8 cellular contexts compared by ENCODE assay signal in genomic region chr1:223712856-223713494, GRCh38. TPM values are rescaled to one million over a fixed set of nuclear protein-coding genes. Genes with fewer than 3 reads are reported as not detected.
DNase-seq lines count a peak whose midpoint lies in the region; ATAC-seq and TF ChIP-seq lines count a peak whose summit lies in the region.

No MANE protein-coding gene starts in this region.

- H3F3A ChIP-seq in smooth muscle cell (ENCODE audit: low read depth) = peaks cover 25% of the 10 kb centered on the region

- H3K4me2 ChIP-seq in smooth muscle cell = peak overlapping the region; percentile 93

- no peak overlapping the region for H2AFZ ChIP-seq in smooth muscle cell (ENCODE audit: low read depth)

- DNase-seq in RPMI7951 (ENCODE audit: low read depth) = peak; percentile 24
- no peak for DNase-seq in ascending aorta (ENCODE audit: low spot score in 2 of 2)
- no peak for DNase-seq in smooth muscle cell (lab: John Stamatoyannopoulos, UW; ENCODE audit: unreplicated experiment)
- DNase-seq in NCI-H187 (lab: John Stamatoyannopoulos, UW) = no peak
- DNase-seq in kidney glomerular epithelial cell (lab: John Stamatoyannopoulos, UW) = no peak

- H3K9ac ChIP-seq in iPS-15b (ENCODE audit: low read depth, low read length) = peak overlapping the region; percentile 47
- peak overlapping the region; percentile 94 for H3K9ac ChIP-seq in smooth muscle cell (ENCODE audit: low read depth)

- peaks cover 29% of the 10 kb centered on the region for H4K20me1 ChIP-seq in smooth muscle cell (ENCODE audit: low read depth)

- peaks cover 53% of the 10 kb centered on the region for H3K79me2 ChIP-seq in smooth muscle cell (ENCODE audit: low read depth)

- H3K27ac ChIP-seq in ascending aorta (peak overlapping the region; percentile 89 to 95), smooth muscle cell (ENCODE audit: low read depth) (peak overlapping the region; percentile 81)

- H3K27me3 ChIP-seq in ascending aorta (no peaks in the 10 kb centered on the region), iPS-15b (ENCODE audit: control insufficient read depth, insufficient read depth, low read length) (peaks cover 52% of the 10 kb centered on the region), smooth muscle cell (ENCODE audit: low read depth) (no peaks in the 10 kb centered on the region)

- peaks cover 14 to 38% of the 10 kb centered on the region in 2 donors for H3K4me1 ChIP-seq in ascending aorta
- peaks cover 9% of the 10 kb centered on the region for H3K4me1 ChIP-seq in iPS-15b (ENCODE audit: control insufficient read depth, insufficient read depth, low read length)
- H3K4me1 ChIP-seq in smooth muscle cell (ENCODE audit: low read depth) = peaks cover 13% of the 10 kb centered on the region

- WGBS in smooth muscle cell (ENCODE audit: low lambda C conversion rate) = 6% methylated on average over 17 of the region's 40 CpGs

- H3K36me3 ChIP-seq in ascending aorta = peaks cover 7 to 8% of the 10 kb centered on the region in 2 donors
- H3K36me3 ChIP-seq in iPS-15b (ENCODE audit: control insufficient read depth, insufficient read depth, low read length) = no peaks in the 10 kb centered on the region
- H3K36me3 ChIP-seq in smooth muscle cell (ENCODE audit: low read depth) = no peaks in the 10 kb centered on the region

- H3K9me3 ChIP-seq in ascending aorta (no peaks in the 10 kb centered on the region), iPS-15b (ENCODE audit: control insufficient read depth, insufficient read depth, low read length) (no peaks in the 10 kb centered on the region), smooth muscle cell (replicated peaks; ENCODE audit: low read depth) (no peaks in the 10 kb centered on the region)

- no peak for TF ChIP-seq CTCF in ascending aorta (IDR thresholded peaks at IDR 0.05)
- TF ChIP-seq CTCF in smooth muscle cell (IDR thresholded peaks at IDR 0.05; ENCODE audit: borderline replicate concordance, insufficient read depth, poor library complexity, severe bottlenecking) = no peak

- H3K4me3 ChIP-seq in ascending aorta (peak overlapping the region; percentile 74 to 96), iPS-15b (ENCODE audit: low read depth, low read length) (peak overlapping the region; percentile 68), smooth muscle cell (peak overlapping the region; percentile 86)

- intact Hi-C loops in ascending aorta (cut with DNase I) = loop anchor here (1.0 to 10.0 kb wide), 4 partner anchors 36 to 722 kb away; partner anchors contain the start of genes DEGS1, TP53BP2 and WDR26

- peak; percentile 40 for ATAC-seq in GM18511 (IDR thresholded peaks at IDR 0.05; ENCODE audit: unreplicated experiment)
- peak; percentile 18 for ATAC-seq in HG02623 (IDR thresholded peaks at IDR 0.05; ENCODE audit: unreplicated experiment)

RNA-seq across cellular contexts. Expression of gene CAPN2, which starts 0.6 kb away (rescaled TPM):
- 202 and 247 TPM in 2 replicates for total RNA-seq in RPMI7951 (2014; rRNA removed; shearing (Covaris generic))
- total RNA-seq in ascending aorta = 178 TPM
- 213 and 229 TPM in 2 replicates for total RNA-seq in smooth muscle cell
- 182 and 210 TPM in 2 replicates for polyA plus RNA-seq in smooth muscle cell

RNA-seq across cellular contexts. Expression of gene CAPN8, which starts 47.5 kb away (rescaled TPM):
- not detected in 2 replicates for total RNA-seq in RPMI7951 (2014; rRNA removed; shearing (Covaris generic))
- total RNA-seq in ascending aorta (not detected), smooth muscle cell (not detected in 2 replicates)
- 0.74 TPM in 1 of 2 replicates, not detected in the other for polyA plus RNA-seq in smooth muscle cell
